Comparison of ENCODE assay signal across 1 cellular context in the genomic region with DNA sequence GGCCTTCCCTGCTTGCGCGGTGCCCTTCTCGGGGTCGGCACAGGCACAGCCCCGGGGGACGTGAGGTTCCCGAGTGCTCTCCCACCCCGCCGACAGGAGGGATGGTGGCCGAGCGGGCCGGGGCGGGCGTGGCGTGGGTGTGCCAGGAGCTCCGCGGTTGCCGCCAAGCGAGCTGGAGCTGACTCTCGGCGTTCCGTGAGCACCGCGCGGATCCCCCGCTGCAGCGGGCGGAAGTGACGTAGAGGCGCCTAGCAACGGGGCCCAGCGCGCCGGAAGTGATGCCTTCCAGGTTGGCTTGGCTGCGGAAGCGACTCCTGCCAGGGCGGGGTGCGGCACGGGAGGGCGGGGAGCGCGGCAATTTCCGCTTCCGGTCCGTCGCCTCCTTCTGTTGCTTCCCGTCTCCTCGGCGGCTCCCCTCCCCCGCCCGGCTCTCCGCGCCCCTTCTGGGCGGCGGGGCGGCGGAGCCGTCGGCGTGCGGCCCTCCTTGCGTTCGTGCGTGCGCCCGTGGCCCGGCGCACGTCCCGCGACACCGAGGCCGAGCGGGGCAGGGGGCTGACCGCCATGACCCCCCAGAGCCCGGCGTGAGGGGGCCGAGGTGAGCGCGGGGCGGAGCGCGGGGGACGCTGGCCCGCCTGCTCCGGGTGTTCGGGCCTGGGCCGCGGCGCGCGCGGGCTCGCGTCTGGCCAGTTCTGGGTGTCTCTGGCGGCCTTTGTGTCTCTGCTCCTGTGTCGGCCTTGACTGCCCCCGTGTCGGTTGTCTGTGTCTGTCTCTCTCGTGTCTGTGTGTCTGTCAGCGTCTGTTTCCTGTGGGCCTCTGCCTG.
TF ChIP-seq lines count a peak whose summit lies in the region.

A gene (plus strand): TSS at position 386 of the 820 bp plus-strand sequence. CDS start 3,402 bp downstream, outside the sequence.

TF ChIP-seq in GM12878, 131 proteins besides CTCF, POLR2A, EP300 and RAD21 (continued from another document and continues in another):
- TF ChIP-seq, protein P1, sequence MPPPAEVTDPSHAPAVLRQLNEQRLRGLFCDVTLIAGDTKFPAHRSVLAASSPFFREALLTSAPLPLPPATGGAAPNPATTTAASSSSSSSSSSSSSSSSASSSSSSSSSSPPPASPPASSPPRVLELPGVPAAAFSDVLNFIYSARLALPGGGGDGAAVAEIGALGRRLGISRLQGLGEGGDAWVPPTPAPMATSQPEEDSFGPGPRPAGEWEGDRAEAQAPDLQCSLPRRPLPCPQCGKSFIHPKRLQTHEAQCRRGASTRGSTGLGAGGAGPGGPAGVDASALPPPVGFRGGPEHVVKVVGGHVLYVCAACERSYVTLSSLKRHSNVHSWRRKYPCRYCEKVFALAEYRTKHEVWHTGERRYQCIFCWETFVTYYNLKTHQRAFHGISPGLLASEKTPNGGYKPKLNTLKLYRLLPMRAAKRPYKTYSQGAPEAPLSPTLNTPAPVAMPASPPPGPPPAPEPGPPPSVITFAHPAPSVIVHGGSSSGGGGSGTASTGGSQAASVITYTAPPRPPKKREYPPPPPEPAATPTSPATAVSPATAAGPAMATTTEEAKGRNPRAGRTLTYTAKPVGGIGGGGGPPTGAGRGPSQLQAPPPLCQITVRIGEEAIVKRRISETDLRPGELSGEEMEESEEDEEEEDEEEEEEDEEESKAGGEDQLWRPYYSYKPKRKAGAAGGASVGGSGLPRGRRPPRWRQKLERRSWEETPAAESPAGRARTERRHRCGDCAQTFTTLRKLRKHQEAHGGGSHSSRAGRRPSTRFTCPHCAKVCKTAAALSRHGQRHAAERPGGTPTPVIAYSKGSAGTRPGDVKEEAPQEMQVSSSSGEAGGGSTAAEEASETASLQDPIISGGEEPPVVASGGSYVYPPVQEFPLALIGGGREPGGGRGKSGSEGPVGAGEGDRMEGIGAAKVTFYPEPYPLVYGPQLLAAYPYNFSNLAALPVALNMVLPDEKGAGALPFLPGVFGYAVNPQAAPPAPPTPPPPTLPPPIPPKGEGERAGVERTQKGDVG (CRISPR knock-in tag; IDR thresholded peaks at IDR 0.05) = no peak
- TF ChIP-seq ZBED1 (IDR thresholded peaks at IDR 0.05; ENCODE audit: borderline replicate concordance) (no peak), SIX5 (IDR thresholded peaks at IDR 0.05; ENCODE audit: low read depth, low read length, severe bottlenecking) (peak; percentile 30), SUPT20H (IDR thresholded peaks at IDR 0.05; ENCODE audit: borderline replicate concordance, control insufficient read depth, low read depth, low read length) (no peak), SP1 (IDR thresholded peaks at IDR 0.05; ENCODE audit: low read depth, low read length) (no peak), SUZ12 (IDR thresholded peaks at IDR 0.05; ENCODE audit: unreplicated experiment) (no peak), NBN (IDR thresholded peaks at IDR 0.05) (peak; percentile 77), ZNF217 (IDR thresholded peaks at IDR 0.05) (peak; percentile 83), MYB (IDR thresholded peaks at IDR 0.05; ENCODE audit: borderline replicate concordance, low read depth, low read length) (no peak), HCFC1 (IDR thresholded peaks at IDR 0.05; ENCODE audit: low read length) (peak; percentile 75), IKZF1 (conservative IDR thresholded peaks at IDR 0.05) (peak; percentile 93), NR2C2 (IDR thresholded peaks at IDR 0.05; ENCODE audit: borderline replicate concordance, control insufficient read depth, insufficient read length, low read depth) (no peak), CHD1 (IDR thresholded peaks at IDR 0.05; ENCODE audit: low read depth, low read length) (no peak), NFYA (IDR thresholded peaks at IDR 0.05; ENCODE audit: borderline replicate concordance, low read depth, low read length) (no peak), HDAC2 (IDR thresholded peaks at IDR 0.05) (no peak), POU2F2 (IDR thresholded peaks at IDR 0.05; ENCODE audit: borderline replicate concordance, low read depth, low read length) (0 out of 3 replicates have a peak, but pooled peaks have one; percentile 24), GABPA (IDR thresholded peaks at IDR 0.05; ENCODE audit: low read depth) (peak; percentile 93), ZNF384 (IDR thresholded peaks at IDR 0.05; ENCODE audit: borderline replicate concordance, low read depth, low read length) (no peak), ATF7 (IDR thresholded peaks at IDR 0.05; ENCODE audit: low read depth) (no peak), FOXK2 (IDR thresholded peaks at IDR 0.05) (no peak), MEF2B (IDR thresholded peaks at IDR 0.05; ENCODE audit: partially characterized antibody, poor library complexity, severe bottlenecking) (no peak)
- TF ChIP-seq, protein P2, sequence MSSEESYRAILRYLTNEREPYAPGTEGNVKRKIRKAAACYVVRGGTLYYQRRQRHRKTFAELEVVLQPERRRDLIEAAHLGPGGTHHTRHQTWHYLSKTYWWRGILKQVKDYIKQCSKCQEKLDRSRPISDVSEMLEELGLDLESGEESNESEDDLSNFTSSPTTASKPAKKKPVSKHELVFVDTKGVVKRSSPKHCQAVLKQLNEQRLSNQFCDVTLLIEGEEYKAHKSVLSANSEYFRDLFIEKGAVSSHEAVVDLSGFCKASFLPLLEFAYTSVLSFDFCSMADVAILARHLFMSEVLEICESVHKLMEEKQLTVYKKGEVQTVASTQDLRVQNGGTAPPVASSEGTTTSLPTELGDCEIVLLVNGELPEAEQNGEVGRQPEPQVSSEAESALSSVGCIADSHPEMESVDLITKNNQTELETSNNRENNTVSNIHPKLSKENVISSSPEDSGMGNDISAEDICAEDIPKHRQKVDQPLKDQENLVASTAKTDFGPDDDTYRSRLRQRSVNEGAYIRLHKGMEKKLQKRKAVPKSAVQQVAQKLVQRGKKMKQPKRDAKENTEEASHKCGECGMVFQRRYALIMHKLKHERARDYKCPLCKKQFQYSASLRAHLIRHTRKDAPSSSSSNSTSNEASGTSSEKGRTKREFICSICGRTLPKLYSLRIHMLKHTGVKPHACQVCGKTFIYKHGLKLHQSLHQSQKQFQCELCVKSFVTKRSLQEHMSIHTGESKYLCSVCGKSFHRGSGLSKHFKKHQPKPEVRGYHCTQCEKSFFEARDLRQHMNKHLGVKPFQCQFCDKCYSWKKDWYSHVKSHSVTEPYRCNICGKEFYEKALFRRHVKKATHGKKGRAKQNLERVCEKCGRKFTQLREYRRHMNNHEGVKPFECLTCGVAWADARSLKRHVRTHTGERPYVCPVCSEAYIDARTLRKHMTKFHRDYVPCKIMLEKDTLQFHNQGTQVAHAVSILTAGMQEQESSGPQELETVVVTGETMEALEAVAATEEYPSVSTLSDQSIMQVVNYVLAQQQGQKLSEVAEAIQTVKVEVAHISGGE (CRISPR knock-in tag; IDR thresholded peaks at IDR 0.05) = peak; percentile 65
- TF ChIP-seq, protein P3, sequence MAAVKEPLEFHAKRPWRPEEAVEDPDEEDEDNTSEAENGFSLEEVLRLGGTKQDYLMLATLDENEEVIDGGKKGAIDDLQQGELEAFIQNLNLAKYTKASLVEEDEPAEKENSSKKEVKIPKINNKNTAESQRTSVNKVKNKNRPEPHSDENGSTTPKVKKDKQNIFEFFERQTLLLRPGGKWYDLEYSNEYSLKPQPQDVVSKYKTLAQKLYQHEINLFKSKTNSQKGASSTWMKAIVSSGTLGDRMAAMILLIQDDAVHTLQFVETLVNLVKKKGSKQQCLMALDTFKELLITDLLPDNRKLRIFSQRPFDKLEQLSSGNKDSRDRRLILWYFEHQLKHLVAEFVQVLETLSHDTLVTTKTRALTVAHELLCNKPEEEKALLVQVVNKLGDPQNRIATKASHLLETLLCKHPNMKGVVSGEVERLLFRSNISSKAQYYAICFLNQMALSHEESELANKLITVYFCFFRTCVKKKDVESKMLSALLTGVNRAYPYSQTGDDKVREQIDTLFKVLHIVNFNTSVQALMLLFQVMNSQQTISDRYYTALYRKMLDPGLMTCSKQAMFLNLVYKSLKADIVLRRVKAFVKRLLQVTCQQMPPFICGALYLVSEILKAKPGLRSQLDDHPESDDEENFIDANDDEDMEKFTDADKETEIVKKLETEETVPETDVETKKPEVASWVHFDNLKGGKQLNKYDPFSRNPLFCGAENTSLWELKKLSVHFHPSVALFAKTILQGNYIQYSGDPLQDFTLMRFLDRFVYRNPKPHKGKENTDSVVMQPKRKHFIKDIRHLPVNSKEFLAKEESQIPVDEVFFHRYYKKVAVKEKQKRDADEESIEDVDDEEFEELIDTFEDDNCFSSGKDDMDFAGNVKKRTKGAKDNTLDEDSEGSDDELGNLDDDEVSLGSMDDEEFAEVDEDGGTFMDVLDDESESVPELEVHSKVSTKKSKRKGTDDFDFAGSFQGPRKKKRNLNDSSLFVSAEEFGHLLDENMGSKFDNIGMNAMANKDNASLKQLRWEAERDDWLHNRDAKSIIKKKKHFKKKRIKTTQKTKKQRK (IDR thresholded peaks at IDR 0.05; ENCODE audit: low read depth, low read length) = no peak
- TF ChIP-seq, protein P4, sequence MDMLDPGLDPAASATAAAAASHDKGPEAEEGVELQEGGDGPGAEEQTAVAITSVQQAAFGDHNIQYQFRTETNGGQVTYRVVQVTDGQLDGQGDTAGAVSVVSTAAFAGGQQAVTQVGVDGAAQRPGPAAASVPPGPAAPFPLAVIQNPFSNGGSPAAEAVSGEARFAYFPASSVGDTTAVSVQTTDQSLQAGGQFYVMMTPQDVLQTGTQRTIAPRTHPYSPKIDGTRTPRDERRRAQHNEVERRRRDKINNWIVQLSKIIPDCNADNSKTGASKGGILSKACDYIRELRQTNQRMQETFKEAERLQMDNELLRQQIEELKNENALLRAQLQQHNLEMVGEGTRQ (IDR thresholded peaks at IDR 0.05; ENCODE audit: borderline replicate concordance, low read depth, low read length) = no peak
- TF ChIP-seq, protein P5, sequence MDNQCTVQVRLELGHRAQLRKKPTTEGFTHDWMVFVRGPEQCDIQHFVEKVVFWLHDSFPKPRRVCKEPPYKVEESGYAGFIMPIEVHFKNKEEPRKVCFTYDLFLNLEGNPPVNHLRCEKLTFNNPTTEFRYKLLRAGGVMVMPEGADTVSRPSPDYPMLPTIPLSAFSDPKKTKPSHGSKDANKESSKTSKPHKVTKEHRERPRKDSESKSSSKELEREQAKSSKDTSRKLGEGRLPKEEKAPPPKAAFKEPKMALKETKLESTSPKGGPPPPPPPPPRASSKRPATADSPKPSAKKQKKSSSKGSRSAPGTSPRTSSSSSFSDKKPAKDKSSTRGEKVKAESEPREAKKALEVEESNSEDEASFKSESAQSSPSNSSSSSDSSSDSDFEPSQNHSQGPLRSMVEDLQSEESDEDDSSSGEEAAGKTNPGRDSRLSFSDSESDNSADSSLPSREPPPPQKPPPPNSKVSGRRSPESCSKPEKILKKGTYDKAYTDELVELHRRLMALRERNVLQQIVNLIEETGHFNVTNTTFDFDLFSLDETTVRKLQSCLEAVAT (IDR thresholded peaks at IDR 0.05) = no peak
- TF ChIP-seq, protein P6, sequence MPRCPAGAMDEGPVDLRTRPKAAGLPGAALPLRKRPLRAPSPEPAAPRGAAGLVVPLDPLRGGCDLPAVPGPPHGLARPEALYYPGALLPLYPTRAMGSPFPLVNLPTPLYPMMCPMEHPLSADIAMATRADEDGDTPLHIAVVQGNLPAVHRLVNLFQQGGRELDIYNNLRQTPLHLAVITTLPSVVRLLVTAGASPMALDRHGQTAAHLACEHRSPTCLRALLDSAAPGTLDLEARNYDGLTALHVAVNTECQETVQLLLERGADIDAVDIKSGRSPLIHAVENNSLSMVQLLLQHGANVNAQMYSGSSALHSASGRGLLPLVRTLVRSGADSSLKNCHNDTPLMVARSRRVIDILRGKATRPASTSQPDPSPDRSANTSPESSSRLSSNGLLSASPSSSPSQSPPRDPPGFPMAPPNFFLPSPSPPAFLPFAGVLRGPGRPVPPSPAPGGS (IDR thresholded peaks at IDR 0.05; ENCODE audit: borderline replicate concordance, insufficient read depth, low read depth, low read length, poor library complexity, severe bottlenecking) = peak; percentile 86
- TF ChIP-seq, protein P7, sequence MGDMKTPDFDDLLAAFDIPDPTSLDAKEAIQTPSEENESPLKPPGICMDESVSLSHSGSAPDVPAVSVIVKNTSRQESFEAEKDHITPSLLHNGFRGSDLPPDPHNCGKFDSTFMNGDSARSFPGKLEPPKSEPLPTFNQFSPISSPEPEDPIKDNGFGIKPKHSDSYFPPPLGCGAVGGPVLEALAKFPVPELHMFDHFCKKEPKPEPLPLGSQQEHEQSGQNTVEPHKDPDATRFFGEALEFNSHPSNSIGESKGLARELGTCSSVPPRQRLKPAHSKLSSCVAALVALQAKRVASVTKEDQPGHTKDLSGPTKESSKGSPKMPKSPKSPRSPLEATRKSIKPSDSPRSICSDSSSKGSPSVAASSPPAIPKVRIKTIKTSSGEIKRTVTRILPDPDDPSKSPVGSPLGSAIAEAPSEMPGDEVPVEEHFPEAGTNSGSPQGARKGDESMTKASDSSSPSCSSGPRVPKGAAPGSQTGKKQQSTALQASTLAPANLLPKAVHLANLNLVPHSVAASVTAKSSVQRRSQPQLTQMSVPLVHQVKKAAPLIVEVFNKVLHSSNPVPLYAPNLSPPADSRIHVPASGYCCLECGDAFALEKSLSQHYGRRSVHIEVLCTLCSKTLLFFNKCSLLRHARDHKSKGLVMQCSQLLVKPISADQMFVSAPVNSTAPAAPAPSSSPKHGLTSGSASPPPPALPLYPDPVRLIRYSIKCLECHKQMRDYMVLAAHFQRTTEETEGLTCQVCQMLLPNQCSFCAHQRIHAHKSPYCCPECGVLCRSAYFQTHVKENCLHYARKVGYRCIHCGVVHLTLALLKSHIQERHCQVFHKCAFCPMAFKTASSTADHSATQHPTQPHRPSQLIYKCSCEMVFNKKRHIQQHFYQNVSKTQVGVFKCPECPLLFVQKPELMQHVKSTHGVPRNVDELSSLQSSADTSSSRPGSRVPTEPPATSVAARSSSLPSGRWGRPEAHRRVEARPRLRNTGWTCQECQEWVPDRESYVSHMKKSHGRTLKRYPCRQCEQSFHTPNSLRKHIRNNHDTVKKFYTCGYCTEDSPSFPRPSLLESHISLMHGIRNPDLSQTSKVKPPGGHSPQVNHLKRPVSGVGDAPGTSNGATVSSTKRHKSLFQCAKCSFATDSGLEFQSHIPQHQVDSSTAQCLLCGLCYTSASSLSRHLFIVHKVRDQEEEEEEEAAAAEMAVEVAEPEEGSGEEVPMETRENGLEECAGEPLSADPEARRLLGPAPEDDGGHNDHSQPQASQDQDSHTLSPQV (IDR thresholded peaks at IDR 0.05) = no peak
- TF ChIP-seq, protein P8, sequence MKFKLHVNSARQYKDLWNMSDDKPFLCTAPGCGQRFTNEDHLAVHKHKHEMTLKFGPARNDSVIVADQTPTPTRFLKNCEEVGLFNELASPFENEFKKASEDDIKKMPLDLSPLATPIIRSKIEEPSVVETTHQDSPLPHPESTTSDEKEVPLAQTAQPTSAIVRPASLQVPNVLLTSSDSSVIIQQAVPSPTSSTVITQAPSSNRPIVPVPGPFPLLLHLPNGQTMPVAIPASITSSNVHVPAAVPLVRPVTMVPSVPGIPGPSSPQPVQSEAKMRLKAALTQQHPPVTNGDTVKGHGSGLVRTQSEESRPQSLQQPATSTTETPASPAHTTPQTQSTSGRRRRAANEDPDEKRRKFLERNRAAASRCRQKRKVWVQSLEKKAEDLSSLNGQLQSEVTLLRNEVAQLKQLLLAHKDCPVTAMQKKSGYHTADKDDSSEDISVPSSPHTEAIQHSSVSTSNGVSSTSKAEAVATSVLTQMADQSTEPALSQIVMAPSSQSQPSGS (IDR thresholded peaks at IDR 0.05; ENCODE audit: low read length) = peak; percentile 30; the same call in 1 of the 2 replicates
